ENCODE assay signal across 8 cellular contexts in the genomic region with DNA sequence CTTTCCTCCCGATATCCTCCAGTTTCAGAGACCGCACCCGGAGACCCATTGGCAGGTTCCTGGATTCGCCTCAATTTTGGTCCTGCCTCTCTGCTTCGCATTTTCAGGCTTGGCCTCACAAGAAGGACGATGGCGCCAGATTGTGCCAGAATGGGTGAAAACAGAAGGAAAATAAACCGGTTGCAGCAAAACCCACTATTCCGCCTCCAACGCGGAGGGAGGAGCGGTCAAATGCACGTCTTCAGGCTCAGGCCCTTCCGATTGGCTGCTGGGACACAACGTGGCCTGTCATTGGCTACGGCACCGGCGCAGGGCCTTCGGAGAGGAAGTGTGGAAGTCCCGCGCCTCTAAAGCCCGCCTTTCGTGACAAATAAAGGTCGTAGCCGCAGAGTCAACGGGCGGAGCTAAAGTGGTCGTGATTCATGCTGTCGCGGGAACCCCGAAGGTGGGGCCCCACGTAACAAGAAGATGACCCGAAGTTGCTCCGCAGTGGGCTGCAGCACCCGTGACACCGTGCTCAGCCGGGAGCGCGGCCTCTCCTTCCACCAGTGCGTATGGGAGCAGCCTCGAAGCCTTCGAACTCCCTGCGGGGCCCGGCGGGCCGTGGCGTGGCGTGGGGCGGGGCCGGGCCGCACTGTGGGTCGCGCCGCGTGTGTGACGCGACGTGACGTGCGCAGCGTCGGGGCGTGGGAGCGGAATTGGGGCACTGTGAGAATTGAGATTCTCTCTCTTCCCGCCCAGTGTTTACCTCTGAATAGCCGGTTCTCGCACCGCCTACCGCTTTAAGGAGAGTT. TPM values are rescaled to one million over a fixed set of nuclear protein-coding genes. Genes with fewer than 3 reads are reported as not detected.
A peak's percentile ranks its signal among the peaks of the same experiment; 100 is the strongest.
DNase-seq lines count a peak whose midpoint lies in the region; ATAC-seq lines count a peak whose summit lies in the region.

A gene with protein sequence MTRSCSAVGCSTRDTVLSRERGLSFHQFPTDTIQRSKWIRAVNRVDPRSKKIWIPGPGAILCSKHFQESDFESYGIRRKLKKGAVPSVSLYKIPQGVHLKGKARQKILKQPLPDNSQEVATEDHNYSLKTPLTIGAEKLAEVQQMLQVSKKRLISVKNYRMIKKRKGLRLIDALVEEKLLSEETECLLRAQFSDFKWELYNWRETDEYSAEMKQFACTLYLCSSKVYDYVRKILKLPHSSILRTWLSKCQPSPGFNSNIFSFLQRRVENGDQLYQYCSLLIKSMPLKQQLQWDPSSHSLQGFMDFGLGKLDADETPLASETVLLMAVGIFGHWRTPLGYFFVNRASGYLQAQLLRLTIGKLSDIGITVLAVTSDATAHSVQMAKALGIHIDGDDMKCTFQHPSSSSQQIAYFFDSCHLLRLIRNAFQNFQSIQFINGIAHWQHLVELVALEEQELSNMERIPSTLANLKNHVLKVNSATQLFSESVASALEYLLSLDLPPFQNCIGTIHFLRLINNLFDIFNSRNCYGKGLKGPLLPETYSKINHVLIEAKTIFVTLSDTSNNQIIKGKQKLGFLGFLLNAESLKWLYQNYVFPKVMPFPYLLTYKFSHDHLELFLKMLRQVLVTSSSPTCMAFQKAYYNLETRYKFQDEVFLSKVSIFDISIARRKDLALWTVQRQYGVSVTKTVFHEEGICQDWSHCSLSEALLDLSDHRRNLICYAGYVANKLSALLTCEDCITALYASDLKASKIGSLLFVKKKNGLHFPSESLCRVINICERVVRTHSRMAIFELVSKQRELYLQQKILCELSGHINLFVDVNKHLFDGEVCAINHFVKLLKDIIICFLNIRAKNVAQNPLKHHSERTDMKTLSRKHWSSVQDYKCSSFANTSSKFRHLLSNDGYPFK (plus strand): TSS at position 401 of the 794 bp plus-strand sequence. CDS start 68 bp downstream, at position 469.

- no peaks in the 10 kb centered on the region for H3K27me3 ChIP-seq in esophagus (ENCODE audit: control insufficient read depth in 1 of 2, insufficient read depth in 2 of 2, low read length in 2 of 2)

- peak; percentile 88 for ATAC-seq in GM21717 (IDR thresholded peaks at IDR 0.05; ENCODE audit: unreplicated experiment)

- WGBS in esophagus, 2 donors, result 0 to 1% methylated on average over 69 of the region's 69 CpGs

- H3K4me1 ChIP-seq in esophagus (ENCODE audit: control insufficient read depth in 2 of 2, insufficient read depth in 2 of 2, low read length in 1 of 2), result no peaks in the 10 kb centered on the region

- peak within 1 kb of the TSS; percentile 59 for H3K4me3 ChIP-seq in Jurkat, Clone E6-1 (ENCODE audit: low read length)
- peak within 1 kb of the TSS; percentile 80 to 93 for H3K4me3 ChIP-seq in esophagus (ENCODE audit: low read depth in 1 of 2, low read length in 2 of 2)

- H3K27ac ChIP-seq in esophagus (ENCODE audit: low read depth in 2 of 2, low read length in 1 of 2), result peak within 1 kb of the TSS; percentile 99 to 100

- no peaks in the 10 kb centered on the region for H3K36me3 ChIP-seq in esophagus (ENCODE audit: control insufficient read depth in 2 of 2, insufficient read depth in 2 of 2, low read length in 1 of 2)

- H3K9me3 ChIP-seq in esophagus (ENCODE audit: control insufficient read depth in 2 of 2, insufficient read depth in 1 of 2, low read depth in 1 of 2, low read length in 1 of 2), result no peaks in the 10 kb centered on the region

- DNase-seq in DMS53 treated with DMSO at 0.1 percent for 48 hours (lab: John Stamatoyannopoulos, UW; ENCODE audit: unreplicated experiment) (peak; percentile 91), OCI-M2 (lab: John Stamatoyannopoulos, UW; ENCODE audit: unreplicated experiment) (peak; percentile 60), mucosa of gallbladder (ENCODE audit: low spot score) (peak; percentile 99)
- DNase-seq in Jurkat, Clone E6-1 (ENCODE audit: low read depth, low spot score), result peak; percentile 99
- DNase-seq in activated T-cell treated with anti-CD3 and anti-CD28 coated beads, Interleukin-2, amount 50 U/mL, for 1 hour, result peak; percentile 96
- peak; percentile 96 for DNase-seq in stimulated activated CD8-positive, alpha-beta memory T cell treated with anti-CD3 and anti-CD28 coated beads, Interleukin-4, amount 100 ng/mL, for 24 hours (ENCODE audit: low read depth)

RNA-seq across cellular contexts. Expression of the gene that starts here (rescaled TPM):
- 6.2 TPM for polyA plus RNA-seq in Jurkat, Clone E6-1 (2012; ENCODE audit: insufficient read depth, insufficient read length)
- 1 to 10 TPM; 1.4 to 1.9 TPM for polyA plus RNA-seq in esophagus
- 2.8 TPM for total RNA-seq in mucosa of gallbladder

Comparison
In these comparisons a context has a peak if more than half of its experiments do, and no peak if none do; other contexts are left out.
1. Peak in every context shown above with its lines: DNase-seq, ATAC-seq, H3K4me3 ChIP-seq and H3K27ac ChIP-seq.